In the genomic region with DNA sequence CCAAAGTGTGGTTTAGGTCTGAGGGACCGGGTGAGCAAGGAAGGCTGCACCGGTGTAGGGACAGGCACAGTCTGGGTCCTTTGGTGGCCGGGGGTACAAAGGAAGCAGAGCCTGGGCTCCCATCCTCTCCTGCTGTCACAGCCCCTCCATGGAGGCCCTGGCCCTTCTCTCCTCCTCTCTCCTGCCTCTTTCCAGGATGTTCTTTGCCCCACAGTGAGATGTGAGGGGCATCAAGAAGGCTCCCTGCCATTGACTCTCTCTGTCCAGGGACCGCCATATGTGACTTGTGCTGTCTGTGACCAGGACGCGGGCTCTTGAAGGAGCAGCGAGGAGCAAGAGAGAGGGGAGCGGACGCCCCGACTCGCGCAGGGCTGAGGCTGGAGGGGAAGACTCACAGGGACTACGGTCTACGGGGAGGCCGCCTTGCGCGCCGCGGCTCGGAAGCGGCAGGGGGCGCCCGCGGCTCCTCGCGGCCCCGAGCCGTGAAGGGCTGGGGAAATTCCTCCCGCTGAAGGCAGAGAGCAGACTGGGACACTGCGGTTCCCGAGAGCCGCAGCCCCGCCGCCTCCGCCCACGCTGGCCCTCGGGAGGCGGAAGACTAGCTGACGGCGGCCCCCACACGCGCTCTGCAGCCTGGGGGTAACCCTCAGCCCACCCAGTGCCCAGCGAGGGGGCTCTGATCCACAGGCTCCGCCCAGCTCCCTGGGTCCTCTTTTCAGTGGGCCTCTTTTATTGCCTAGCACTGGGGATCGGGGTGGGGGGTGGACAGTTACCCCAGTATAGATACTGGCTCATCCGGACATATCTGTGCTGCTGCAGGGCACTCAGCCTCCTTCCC, we compare ENCODE assay signal across 8 cellular contexts. TPM values are rescaled to one million over a fixed set of nuclear protein-coding genes. Genes with fewer than 3 reads are reported as not detected.
A peak's percentile ranks its signal among the peaks of the same experiment; 100 is the strongest.
DNase-seq lines count a peak whose midpoint lies in the region; ATAC-seq and TF ChIP-seq lines count a peak whose summit lies in the region.

No MANE protein-coding gene starts in this region.

- POLR2A ChIA-PET in HCT116 (lab: Charles Lee): interaction anchor here (0.9 kb wide), 1 partner anchor 333 kb away, joined by 4 read pairs; no protein-coding TSS in a partner anchor
- POLR2A ChIA-PET in activated naive CD8-positive, alpha-beta T cell treated with anti-CD3 and anti-CD28 coated beads, Interleukin-2, amount 10 ng/mL, durations not matched to agents 7 days and 5 days (lab: Charles Lee): interaction anchor here (1.0 kb wide), 1 partner anchor 348 kb away, joined by 5 read pairs; no protein-coding TSS in a partner anchor

- intact Hi-C loops in HCT116 (cut with micrococcal nuclease) (loop anchor here (1.0 kb wide), 1 partner anchor 333 kb away; no protein-coding TSS in a partner anchor), left cardiac atrium (cut with DNase I) (loop anchor here (1.0 to 10.0 kb wide), 4 partner anchors 16 to 337 kb away; no protein-coding TSS in a partner anchor), posterior vena cava (cut with DNase I) (loop anchor here in 1 of 2 donors (5.0 kb wide), 1 partner anchor 330 kb away; no protein-coding TSS in a partner anchor), upper lobe of right lung (cut with DNase I) (no loop called here)

- TF ChIP-seq POLR2A in HCT116 (IDR thresholded peaks at IDR 0.05; ENCODE audit: borderline replicate concordance, extremely low read depth, insufficient read depth, insufficient read length): peak; percentile 25

- H3K36me3 ChIP-seq in HCT116 (ENCODE audit: control insufficient read depth in 1 of 2, insufficient read depth in 2 of 2, low read length in 2 of 2) (no peaks in the 10 kb centered on the region), upper lobe of right lung (no peaks in the 10 kb centered on the region)

- CTCF ChIA-PET in HCT116 (lab: Charles Lee): interaction anchor here (0.7 to 6.3 kb wide), 7 partner anchors 12 to 1002 kb away, joined by 3 to 25 read pairs (median 7); no protein-coding TSS in a partner anchor

- H3K9me3 ChIP-seq in HCT116 (ENCODE audit: control insufficient read depth in 1 of 2, insufficient read depth in 1 of 2, low read depth in 1 of 2, low read length in 2 of 2) (no peaks in the 10 kb centered on the region), upper lobe of right lung (no peaks in the 10 kb centered on the region)

- H2AFZ ChIP-seq in HCT116 (ENCODE audit: low read depth, low read length, poor library complexity, severe bottlenecking): peak overlapping the region; percentile 86

- TF ChIP-seq CTCF in HCT116 (IDR thresholded peaks at IDR 0.05 in 2 of 3, conservative IDR thresholded peaks at IDR 0.05 in 1 of 3; ENCODE audit: borderline replicate concordance in 1 of 3, insufficient read depth in 1 of 3, low read depth in 2 of 3, low read length in 2 of 3): peak; percentile 73 to 91 (median 89)
- TF ChIP-seq CTCF in upper lobe of right lung (IDR thresholded peaks at IDR 0.05): peak; percentile 95

- TF ChIP-seq RAD21 in HCT116 (IDR thresholded peaks at IDR 0.05; ENCODE audit: low read depth): peak; percentile 85

- peaks cover 1% of the 10 kb centered on the region for H3K9me3 Mint-ChIP-seq in activated naive CD8-positive, alpha-beta T cell treated with anti-CD3 and anti-CD28 coated beads, Interleukin-2, amount 10 ng/mL, durations not matched to agents 7 days and 5 days

- peak overlapping the region; percentile 91 for H3K4me2 ChIP-seq in HCT116 (ENCODE audit: low read length)

- H3K36me3 Mint-ChIP-seq in activated naive CD8-positive, alpha-beta T cell treated with anti-CD3 and anti-CD28 coated beads, Interleukin-2, amount 10 ng/mL, durations not matched to agents 7 days and 5 days: no peaks in the 10 kb centered on the region

- peaks cover 15% of the 10 kb centered on the region for H3K4me1 Mint-ChIP-seq in activated naive CD8-positive, alpha-beta T cell treated with anti-CD3 and anti-CD28 coated beads, Interleukin-2, amount 10 ng/mL, durations not matched to agents 7 days and 5 days

- no peaks in the 10 kb centered on the region for H4K20me1 ChIP-seq in HCT116 (ENCODE audit: insufficient read depth)

- H3K79me2 ChIP-seq in HCT116 (ENCODE audit: insufficient read depth, low read length): no peaks in the 10 kb centered on the region

- H3K9me2 ChIP-seq in HCT116 (ENCODE audit: insufficient read depth): no peaks in the 10 kb centered on the region

- H3K27ac ChIP-seq in HCT116 (ENCODE audit: low read depth, low read length) (peak overlapping the region; percentile 58; the same call in 1 of the 2 replicates), upper lobe of right lung (peak overlapping the region; percentile 63)

- peak overlapping the region; percentile 49 for H3K27ac Mint-ChIP-seq in activated naive CD8-positive, alpha-beta T cell treated with anti-CD3 and anti-CD28 coated beads, Interleukin-2, amount 10 ng/mL, durations not matched to agents 7 days and 5 days

- RAD21 ChIA-PET in HCT116 (lab: Charles Lee; ENCODE audit: low non-redundant PET in 1 of 2, low total read pairs in 2 of 2, uncharacterized antibody in 2 of 2, unreplicated experiment in 2 of 2): interaction anchor here (0.8 to 1.3 kb wide), 3 partner anchors 12 to 334 kb away, joined by 3 to 5 read pairs (median 3); no protein-coding TSS in a partner anchor

- H3K27me3 Mint-ChIP-seq in activated naive CD8-positive, alpha-beta T cell treated with anti-CD3 and anti-CD28 coated beads, Interleukin-2, amount 10 ng/mL, durations not matched to agents 7 days and 5 days: peaks cover 15% of the 10 kb centered on the region

- H3K9ac ChIP-seq in HCT116 (ENCODE audit: low read length): peak overlapping the region; percentile 62

- DNase-seq in GM04504 (ENCODE audit: low read depth) (peak; percentile 29), HCT116 (ENCODE audit: low read depth, low spot score) (peak; percentile 26), M059J (ENCODE audit: low read depth) (peak; percentile 75), SKM-1 (lab: John Stamatoyannopoulos, UW; ENCODE audit: unreplicated experiment) (peak; percentile 71), left cardiac atrium (peak; percentile 81), posterior vena cava (ENCODE audit: low spot score) (peak; percentile 92), upper lobe of right lung (peak; percentile 89)
- peak; percentile 87 for DNase-seq in activated naive CD8-positive, alpha-beta T cell treated with anti-CD3 and anti-CD28 coated beads, Interleukin-2, amount 10 ng/mL, durations not matched to agents 7 days and 5 days

- no TSS peak for BruUV-seq in HCT116 (replicated peaks; lab: Mats Ljungman, UMichigan)

- H3K27me3 ChIP-seq in HCT116 (ENCODE audit: insufficient read depth, low read length) (no peaks in the 10 kb centered on the region), upper lobe of right lung (no peaks in the 10 kb centered on the region)

- peak overlapping the region; percentile 73 for H3K4me3 Mint-ChIP-seq in activated naive CD8-positive, alpha-beta T cell treated with anti-CD3 and anti-CD28 coated beads, Interleukin-2, amount 10 ng/mL, durations not matched to agents 7 days and 5 days

- H3K4me3 ChIP-seq in HCT116 (replicated peaks in 1 of 2; ENCODE audit: low read depth in 1 of 2, low read length in 2 of 2): peak overlapping the region; percentile 45 to 59
- H3K4me3 ChIP-seq in upper lobe of right lung: peak overlapping the region; percentile 46

- ATAC-seq in HCT116 (peak; percentile 98), left cardiac atrium (peak; percentile 98), upper lobe of right lung (peak; percentile 98)
- ATAC-seq in activated naive CD8-positive, alpha-beta T cell treated with anti-CD3 and anti-CD28 coated beads, Interleukin-2, amount 10 ng/mL, durations not matched to agents 7 days and 5 days (ENCODE audit: low read depth): peak; percentile 96

- H3K4me1 ChIP-seq in HCT116 (ENCODE audit: control insufficient read depth in 1 of 2, insufficient read depth in 2 of 2, low read length in 2 of 2) (peaks cover 0 to 13% of the 10 kb centered on the region in 2 experiments; a peak in 2 of 4 replicates), upper lobe of right lung (peaks cover 11% of the 10 kb centered on the region)

TF ChIP-seq in HCT116, 20 proteins besides CTCF, POLR2A, EP300 and RAD21 (continues in another document):
- TF ChIP-seq CEBPB (IDR thresholded peaks at IDR 0.05; ENCODE audit: low read depth) (no peak), JUND (IDR thresholded peaks at IDR 0.05) (no peak), EZH2 (IDR thresholded peaks at IDR 0.05) (no peak), SIN3A (IDR thresholded peaks at IDR 0.05; ENCODE audit: low read depth) (no peak), EGR1 (IDR thresholded peaks at IDR 0.05; ENCODE audit: low read depth) (peak; percentile 96), ZFX (IDR thresholded peaks at IDR 0.05) (no peak), FOSL1 (IDR thresholded peaks at IDR 0.05; ENCODE audit: low read depth) (no peak)
- TF ChIP-seq, protein P1, sequence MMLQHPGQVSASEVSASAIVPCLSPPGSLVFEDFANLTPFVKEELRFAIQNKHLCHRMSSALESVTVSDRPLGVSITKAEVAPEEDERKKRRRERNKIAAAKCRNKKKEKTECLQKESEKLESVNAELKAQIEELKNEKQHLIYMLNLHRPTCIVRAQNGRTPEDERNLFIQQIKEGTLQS (IDR thresholded peaks at IDR 0.05): no peak

RNA-seq across cellular contexts. Expression of a gene that starts 40.8 kb away (rescaled TPM):
- total RNA-seq in HCT116 (2021; ENCODE audit: unreplicated experiment) (not detected), left cardiac atrium (under 1 TPM in 1 of 2 donors, not detected in 1; 0.12 TPM), posterior vena cava (not detected), upper lobe of right lung (0.46 TPM)
- 0.03 and 0.14 TPM in 2 replicates for polyA plus RNA-seq in HCT116 (2012)
- 0.10 TPM in 1 of 2 replicates, not detected in the other for total RNA-seq in M059J (2014; rRNA removed; shearing (Covaris generic))
- not detected for total RNA-seq in activated naive CD8-positive, alpha-beta T cell treated with anti-CD3 and anti-CD28 coated beads, Interleukin-2, amount 10 ng/mL, durations not matched to agents 7 days and 5 days

Comparison
In these comparisons a context has a peak if more than half of its experiments do, and no peak if none do; other contexts are left out.
1. Peak in every context shown above with its lines: DNase-seq, ATAC-seq, H3K4me3 ChIP-seq and H3K27ac ChIP-seq.
2. DNase-seq: peak in every context shown above with its lines; median percentile 92 in posterior vena cava; 89 in upper lobe of right lung; 87 in activated naive CD8-positive, alpha-beta T cell treated with anti-CD3 and anti-CD28 coated beads, Interleukin-2, amount 10 ng/mL, durations not matched to agents 7 days and 5 days; 81 in left cardiac atrium; 75 in M059J; 71 in SKM-1; 29 in GM04504; 26 in HCT116.